In genomic region chr2:3208591-3208990, GRCh38 we compare ENCODE assay signal across 31 cellular contexts.
"Had no signal": no experiment of that assay in that cellular context is flagged by ENCODE, and none has a peak within 500 bp of the region (broad histone marks: within the 10 kb centered on the region; RNA-seq: fewer than 3 reads in every experiment).

No MANE protein-coding gene starts in this region.

- H3K36me3 ChIP-seq: brain microvascular endothelial cell had no signal

- H3K4me3 Mint-ChIP-seq: activated CD4-positive, alpha-beta memory T cell treated with anti-CD3 and anti-CD28 coated beads, Interleukin-2, amount 10 ng/mL, durations not matched to agents 7 days and 5 days; activated naive CD4-positive, alpha-beta T cell treated with anti-CD3 and anti-CD28 coated beads, Interleukin-2, amount 50 U/mL, for 24 hours; activated naive CD8-positive, alpha-beta T cell treated with anti-CD3 and anti-CD28 coated beads, Interleukin-2, amount 50 U/mL, for 24 hours; central memory CD8-positive, alpha-beta T cell; IgD-negative memory B cell had no signal

- H3K4me3 ChIP-seq: PC-9 had no signal

- H3K27ac Mint-ChIP-seq: activated CD4-positive, alpha-beta memory T cell treated with anti-CD3 and anti-CD28 coated beads, Interleukin-2, amount 10 ng/mL, durations not matched to agents 7 days and 5 days; activated naive CD8-positive, alpha-beta T cell treated with anti-CD3 and anti-CD28 coated beads, Interleukin-2, amount 50 U/mL, for 24 hours; IgD-negative memory B cell had no signal

- H3K27me3 Mint-ChIP-seq: activated CD4-positive, alpha-beta memory T cell treated with anti-CD3 and anti-CD28 coated beads, Interleukin-2, amount 10 ng/mL, durations not matched to agents 7 days and 5 days; activated naive CD4-positive, alpha-beta T cell treated with anti-CD3 and anti-CD28 coated beads, Interleukin-2, amount 50 U/mL, for 24 hours; activated naive CD8-positive, alpha-beta T cell treated with anti-CD3 and anti-CD28 coated beads, Interleukin-2, amount 50 U/mL, for 24 hours; central memory CD8-positive, alpha-beta T cell; IgD-negative memory B cell had no signal

- H3K9me3 Mint-ChIP-seq: activated CD4-positive, alpha-beta memory T cell treated with anti-CD3 and anti-CD28 coated beads, Interleukin-2, amount 10 ng/mL, durations not matched to agents 7 days and 5 days; activated naive CD4-positive, alpha-beta T cell treated with anti-CD3 and anti-CD28 coated beads, Interleukin-2, amount 50 U/mL, for 24 hours; activated naive CD8-positive, alpha-beta T cell treated with anti-CD3 and anti-CD28 coated beads, Interleukin-2, amount 50 U/mL, for 24 hours; central memory CD8-positive, alpha-beta T cell; IgD-negative memory B cell had no signal

- H3K4me1 Mint-ChIP-seq: activated CD4-positive, alpha-beta memory T cell treated with anti-CD3 and anti-CD28 coated beads, Interleukin-2, amount 10 ng/mL, durations not matched to agents 7 days and 5 days; central memory CD8-positive, alpha-beta T cell had no signal

- DNase-seq: activated CD4-positive, alpha-beta memory T cell treated with anti-CD3 and anti-CD28 coated beads, Interleukin-2, amount 10 ng/mL, durations not matched to agents 7 days and 5 days; activated CD4-positive, alpha-beta T cell treated with anti-CD3 and anti-CD28 coated beads for 1 hour; activated CD4-positive, alpha-beta T cell treated with anti-CD3 and anti-CD28 coated beads for 48 hours; activated CD4-positive, CD25-positive, alpha-beta regulatory T cell; activated gamma-delta T cell; activated naive CD4-positive, alpha-beta T cell treated with Interleukin-2 at 50 U/mL for 16 hours; activated naive CD8-positive, alpha-beta T cell treated with anti-CD3 and anti-CD28 coated beads, Interleukin-2, amount 50 U/mL, for 24 hours; activated T-cell treated with anti-CD3 and anti-CD28 coated beads, Interleukin-2, amount 50 U/mL, for 48 hours; aorta; brain microvascular endothelial cell; Karpas-422; KBM-7; NCI-H1105; NCI-H1417 treated with DMSO at 0.1 percent for 48 hours; NCI-H1694; NCI-H1930; NCI-H2081 treated with DMSO at 0.1 percent for 48 hours; NCI-H2171; NCI-H510A; NCI-H526; NCI-H748 treated with DMSO at 0.1 percent for 48 hours; NK-92 treated with Interleukin-12 subunit alpha and Interleukin-12 subunit beta, amount 100 ng/mL, for 24 hours; PC-9; Right ventricle myocardium superior; SW 1271; T-helper 1 cell; T1000; WERI-Rb-1 had no signal

- H3K27me3 ChIP-seq: brain microvascular endothelial cell had no signal

- H3K27ac ChIP-seq: brain microvascular endothelial cell, PC-9, WERI-Rb-1 had no signal

- ATAC-seq: activated naive CD8-positive, alpha-beta T cell treated with anti-CD3 and anti-CD28 coated beads, Interleukin-2, amount 50 U/mL, for 24 hours had no signal

- H3K4me2 ChIP-seq: PC-9 had no signal
